ENCODE assay signal across 22 cellular contexts in genomic region chr22:40708177-40708576, GRCh38. TPM values are rescaled to one million over a fixed set of nuclear protein-coding genes. Genes with fewer than 3 reads are reported as not detected.
DNase-seq lines count a peak whose midpoint lies in the region; ATAC-seq and TF ChIP-seq lines count a peak whose summit lies in the region.
"Had no signal": no experiment of that assay in that cellular context is flagged by ENCODE, and none has a peak within 500 bp of the region (broad histone marks: within the 10 kb centered on the region; RNA-seq: fewer than 3 reads in every experiment).

No MANE protein-coding gene starts in this region.

- TF ChIP-seq POLR2A in uterus (IDR thresholded peaks at IDR 0.05), result no peak

- no peak for ATAC-seq in activated T-helper 17 cell treated with anti-CD3 and anti-CD28 coated beads, Interleukin-2, amount 50 U/mL, for 72 hours (replicated peaks)
- ATAC-seq: GM12878, GM23338, HCT116 had no signal

- DNase-seq in HFFc6 (no peak), mesothelial cell of epicardium (ENCODE audit: low spot score in 2 of 2, unreplicated experiment in 2 of 2) (no peak), uterus (no peak), hepatic stellate cell (ENCODE audit: low spot score) (no peak), DMS53 (lab: John Stamatoyannopoulos, UW) (no peak), NCI-H1092 treated with DMSO at 0.1 percent for 48 hours (lab: John Stamatoyannopoulos, UW) (no peak)
- DNase-seq: C1 segment of cervical spinal cord; Calu3; CD4-positive, alpha-beta memory T cell; COR-L47; DMS153; DMS79; EL; GDM1; H9 had no signal

- peaks cover 0 to 19% of the 10 kb centered on the region in 2 donors for H3K4me1 ChIP-seq in uterus

- no peaks in the 10 kb centered on the region for H3K9me3 ChIP-seq in uterus

- H3K27ac Mint-ChIP-seq in HFFc6 (peak overlapping the region; percentile 52), mesothelial cell of epicardium (peak overlapping the region; percentile 59)
- peak overlapping the region; percentile 6 for H3K27ac Mint-ChIP-seq in activated T-helper 17 cell treated with anti-CD3 and anti-CD28 coated beads, Interleukin-2, amount 50 U/mL, for 72 hours
- H3K27ac Mint-ChIP-seq: GM23338, H9 had no signal

- no peaks in the 10 kb centered on the region for H3K36me3 ChIP-seq in uterus

- no peaks in the 10 kb centered on the region for H3K27me3 ChIP-seq in uterus

- peaks cover 4% of the 10 kb centered on the region for H3K27me3 Mint-ChIP-seq in HFFc6 (ENCODE audit: insufficient read depth)
- H3K27me3 Mint-ChIP-seq in activated T-helper 17 cell treated with anti-CD3 and anti-CD28 coated beads, Interleukin-2, amount 50 U/mL, for 72 hours, result no peaks in the 10 kb centered on the region
- H3K27me3 Mint-ChIP-seq in mesothelial cell of epicardium (ENCODE audit: low read depth), result no peaks in the 10 kb centered on the region
- H3K27me3 Mint-ChIP-seq: CD4-positive, alpha-beta memory T cell had no signal

- H3K4me3 ChIP-seq in uterus, result no peak overlapping the region
- H3K4me3 ChIP-seq: GM12878, GM23338 had no signal

- intact Hi-C loops in uterus (cut with DNase I; ENCODE audit: low total_unique reads), result no loop called here

- H3K4me1 Mint-ChIP-seq in HFFc6 (ENCODE audit: low read depth) (peaks cover 20% of the 10 kb centered on the region), mesothelial cell of epicardium (peaks cover 27% of the 10 kb centered on the region)
- H3K4me1 Mint-ChIP-seq in activated T-helper 17 cell treated with anti-CD3 and anti-CD28 coated beads, Interleukin-2, amount 50 U/mL, for 72 hours, result peaks cover 7% of the 10 kb centered on the region

- H3K9me3 Mint-ChIP-seq in HFFc6 (peaks cover 11% of the 10 kb centered on the region), mesothelial cell of epicardium (peaks cover 11% of the 10 kb centered on the region)
- no peaks in the 10 kb centered on the region for H3K9me3 Mint-ChIP-seq in activated T-helper 17 cell treated with anti-CD3 and anti-CD28 coated beads, Interleukin-2, amount 50 U/mL, for 72 hours

- H3K36me3 Mint-ChIP-seq in HFFc6 (ENCODE audit: low read depth) (peaks cover 10% of the 10 kb centered on the region; the same call in 1 of the 2 replicates), mesothelial cell of epicardium (peaks cover 3% of the 10 kb centered on the region)
- H3K36me3 Mint-ChIP-seq in activated T-helper 17 cell treated with anti-CD3 and anti-CD28 coated beads, Interleukin-2, amount 50 U/mL, for 72 hours (ENCODE audit: low read depth), result peaks cover 5% of the 10 kb centered on the region
- H3K36me3 Mint-ChIP-seq: CD4-positive, alpha-beta memory T cell had no signal

- H3K27ac ChIP-seq in uterus, result peak overlapping the region; percentile 84 to 86

- TF ChIP-seq CTCF in HFFc6 (IDR thresholded peaks at IDR 0.05), result no peak
- no peak for TF ChIP-seq CTCF in mesothelial cell of epicardium (IDR thresholded peaks at IDR 0.05; ENCODE audit: unreplicated experiment)
- TF ChIP-seq CTCF in uterus (IDR thresholded peaks at IDR 0.05), result no peak

- no peak overlapping the region for H3K4me3 Mint-ChIP-seq in HFFc6
- H3K4me3 Mint-ChIP-seq in activated T-helper 17 cell treated with anti-CD3 and anti-CD28 coated beads, Interleukin-2, amount 50 U/mL, for 72 hours, result no peak overlapping the region
- no peak overlapping the region for H3K4me3 Mint-ChIP-seq in mesothelial cell of epicardium
- H3K4me3 Mint-ChIP-seq: GM23338, H9 had no signal

RNA-seq across cellular contexts. Expression of gene MCHR1, which starts 28.9 kb away (rescaled TPM):
- under 1 TPM in 1 of 6 experiments, not detected in 5; 0.28 TPM for total RNA-seq in HFFc6 (2021; fragmentation: NEBNext Ultra II Directional; extraction: Animal tissue kit (Norgen Biotek cat#: 25700))
- total RNA-seq in activated T-helper 17 cell treated with anti-CD3 and anti-CD28 coated beads, Interleukin-2, amount 50 U/mL, for 72 hours, result not detected
- total RNA-seq in mesothelial cell of epicardium (2.5 to 3.5 TPM (median 3.2 TPM) in 3 replicates), uterus (1 to 10 TPM; 1.0 to 2.4 (median 1.7) TPM)
- total RNA-seq: A172; A673; Calu3; CD4-positive, alpha-beta memory T cell; GM12878; H4 had no signal

Comparison
In these comparisons a context has a peak if more than half of its experiments do, and no peak if none do; other contexts are left out.
1. H3K27ac Mint-ChIP-seq: peak in every context shown above with its lines; median percentile 59 in mesothelial cell of epicardium; 52 in HFFc6; 6 in activated T-helper 17 cell treated with anti-CD3 and anti-CD28 coated beads, Interleukin-2, amount 50 U/mL, for 72 hours.